Comparison of ENCODE assay signal across 23 cellular contexts in the genomic region with DNA sequence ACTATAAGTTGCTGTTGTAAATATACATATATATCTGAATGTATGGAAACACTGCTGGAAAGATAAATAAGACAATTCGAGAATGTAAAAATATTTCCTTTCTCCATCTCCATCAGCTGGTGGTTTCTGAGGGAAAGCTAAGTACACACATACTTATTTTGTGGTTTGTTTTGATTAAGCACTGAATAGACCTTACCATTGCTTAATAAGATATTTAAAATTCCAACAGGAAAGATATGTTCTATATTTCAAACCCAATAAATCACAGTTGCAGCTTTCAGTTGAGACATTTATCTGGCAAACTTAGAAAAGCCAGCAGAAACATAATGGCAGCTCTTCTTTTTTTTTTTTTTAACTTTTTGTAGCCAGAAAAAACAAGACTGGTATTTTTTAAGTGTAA.
DNase-seq lines count a peak whose midpoint lies in the region; ATAC-seq and TF ChIP-seq lines count a peak whose summit lies in the region.
"Had no signal": no experiment of that assay in that cellular context is flagged by ENCODE, and none has a peak within 500 bp of the region (broad histone marks: within the 10 kb centered on the region; RNA-seq: fewer than 3 reads in every experiment).

No MANE protein-coding gene starts in this region.

- intact Hi-C loops in Caco-2 (cut with micrococcal nuclease; ENCODE audit: unreplicated experiment) = no loop called here

- POLR2A ChIA-PET in Caco-2 (lab: Charles Lee) = no interaction called here

- DNase-seq in AG08395 (ENCODE audit: low spot score) (peak; percentile 4), HS-27A (ENCODE audit: low read depth) (peak; percentile 65), cardiac fibroblast (ENCODE audit: low read depth in 2 of 2) (peak; percentile 49 to 61), myocyte (ENCODE audit: low read depth) (peak; percentile 26), Caco-2 (no peak), HK-2 (ENCODE audit: unreplicated experiment) (no peak)
- no peak for DNase-seq in activated naive CD4-positive, alpha-beta T cell treated with anti-CD3 and anti-CD28 coated beads, Interleukin-2, amount 10 ng/mL, durations not matched to agents 7 days and 5 days
- DNase-seq: activated CD4-positive, alpha-beta T cell treated with anti-CD3 and anti-CD28 coated beads, Interleukin-2, amount 50 U/mL, for 48 hours; activated gamma-delta T cell; amniotic stem cell; CD4-positive, alpha-beta T cell; DMS153; effector memory CD8-positive, alpha-beta T cell; GF-D8; heart left ventricle; NCI-H1092 treated with DMSO at 0.1 percent for 48 hours; NCI-H2081 treated with DMSO at 0.1 percent for 48 hours; NCI-H446 treated with DMSO at 0.1 percent for 48 hours; T-helper 17 cell had no signal

- H3K4me3 ChIP-seq in cardiac fibroblast (replicated peaks in 1 of 2; ENCODE audit: low read depth in 2 of 2, low read length in 2 of 2) (no peak overlapping the region), Caco-2 (ENCODE audit: low read depth, low read length) (no peak overlapping the region)
- H3K4me3 ChIP-seq: A549, esophagus muscularis mucosa, heart left ventricle had no signal

- no peak for ATAC-seq in HG02571 (IDR thresholded peaks at IDR 0.05; ENCODE audit: unreplicated experiment)
- ATAC-seq: A549; effector memory CD8-positive, alpha-beta T cell; heart left ventricle; Panc1; T-helper 17 cell had no signal

- CTCF ChIA-PET in activated naive CD4-positive, alpha-beta T cell treated with anti-CD3 and anti-CD28 coated beads, Interleukin-2, amount 10 ng/mL, durations not matched to agents 7 days and 5 days (lab: Charles Lee) = no interaction called here
- CTCF ChIA-PET in Caco-2 (lab: Charles Lee) = no interaction called here

- H3K9me3 Mint-ChIP-seq in activated naive CD4-positive, alpha-beta T cell treated with anti-CD3 and anti-CD28 coated beads, Interleukin-2, amount 10 ng/mL, durations not matched to agents 7 days and 5 days = peaks cover 3% of the 10 kb centered on the region
- no peaks in the 10 kb centered on the region for H3K9me3 Mint-ChIP-seq in Caco-2 (ENCODE audit: unreplicated experiment)

- H3K4me1 ChIP-seq in Caco-2 = no peaks in the 10 kb centered on the region
- H3K4me1 ChIP-seq: A549, esophagus muscularis mucosa, heart left ventricle had no signal

- no peaks in the 10 kb centered on the region for H3K36me3 ChIP-seq in Caco-2 (ENCODE audit: control insufficient read depth, insufficient read depth, low read length)
- H3K36me3 ChIP-seq: esophagus muscularis mucosa, heart left ventricle had no signal

- H3K36me3 Mint-ChIP-seq in activated naive CD4-positive, alpha-beta T cell treated with anti-CD3 and anti-CD28 coated beads, Interleukin-2, amount 10 ng/mL, durations not matched to agents 7 days and 5 days = no peaks in the 10 kb centered on the region
- H3K36me3 Mint-ChIP-seq in Caco-2 (ENCODE audit: insufficient read depth, unreplicated experiment) = no peaks in the 10 kb centered on the region

- H3K4me1 Mint-ChIP-seq in activated naive CD4-positive, alpha-beta T cell treated with anti-CD3 and anti-CD28 coated beads, Interleukin-2, amount 10 ng/mL, durations not matched to agents 7 days and 5 days = no peaks in the 10 kb centered on the region
- no peaks in the 10 kb centered on the region for H3K4me1 Mint-ChIP-seq in Caco-2 (ENCODE audit: low read depth, unreplicated experiment)
- H3K4me1 Mint-ChIP-seq: T-helper 17 cell had no signal

- H3K27ac Mint-ChIP-seq in activated naive CD4-positive, alpha-beta T cell treated with anti-CD3 and anti-CD28 coated beads, Interleukin-2, amount 10 ng/mL, durations not matched to agents 7 days and 5 days = no peak overlapping the region
- no peak overlapping the region for H3K27ac Mint-ChIP-seq in Caco-2 (ENCODE audit: unreplicated experiment)
- H3K27ac Mint-ChIP-seq: CD4-positive, alpha-beta T cell; effector memory CD8-positive, alpha-beta T cell; T-helper 17 cell had no signal

- H3K27me3 Mint-ChIP-seq in activated naive CD4-positive, alpha-beta T cell treated with anti-CD3 and anti-CD28 coated beads, Interleukin-2, amount 10 ng/mL, durations not matched to agents 7 days and 5 days = no peaks in the 10 kb centered on the region
- H3K27me3 Mint-ChIP-seq in Caco-2 (ENCODE audit: insufficient read depth, unreplicated experiment) = peaks cover 6% of the 10 kb centered on the region
- H3K27me3 Mint-ChIP-seq: CD4-positive, alpha-beta T cell; effector memory CD8-positive, alpha-beta T cell; T-helper 17 cell had no signal

- TF ChIP-seq CTCF in cardiac fibroblast (IDR thresholded peaks at IDR 0.05; ENCODE audit: low read depth, low read length) = no peak
- TF ChIP-seq CTCF in Caco-2 (IDR thresholded peaks at IDR 0.05; ENCODE audit: insufficient read depth in 1 of 2, low read depth in 1 of 2, low read length in 1 of 2, severe bottlenecking in 1 of 2, unreplicated experiment in 1 of 2) = no peak

- no peaks in the 10 kb centered on the region for H3K27me3 ChIP-seq in Caco-2 (replicated peaks; ENCODE audit: control insufficient read depth, insufficient read depth, low read length)
- H3K27me3 ChIP-seq: esophagus muscularis mucosa, heart left ventricle had no signal

- no TSS peak for BruUV-seq in Caco-2 (replicated peaks; lab: Mats Ljungman, UMichigan)

- no peaks in the 10 kb centered on the region for H3K9me3 ChIP-seq in Caco-2
- H3K9me3 ChIP-seq: A549, esophagus muscularis mucosa, heart left ventricle had no signal

- H3K4me3 Mint-ChIP-seq in activated naive CD4-positive, alpha-beta T cell treated with anti-CD3 and anti-CD28 coated beads, Interleukin-2, amount 10 ng/mL, durations not matched to agents 7 days and 5 days = no peak overlapping the region
- H3K4me3 Mint-ChIP-seq in Caco-2 (ENCODE audit: unreplicated experiment) = no peak overlapping the region
- H3K4me3 Mint-ChIP-seq: CD4-positive, alpha-beta T cell; effector memory CD8-positive, alpha-beta T cell; T-helper 17 cell had no signal

Comparison
In these comparisons a context has a peak if more than half of its experiments do, and no peak if none do; other contexts are left out.
1. DNase-seq: peak in AG08395 (single experiment), HS-27A (single experiment), cardiac fibroblast (2 of 2) and myocyte (single experiment); none in activated naive CD4-positive, alpha-beta T cell treated with anti-CD3 and anti-CD28 coated beads, Interleukin-2, amount 10 ng/mL, durations not matched to agents 7 days and 5 days (single experiment), Caco-2 (0 of 2) and HK-2 (single experiment).